In the genomic region with DNA sequence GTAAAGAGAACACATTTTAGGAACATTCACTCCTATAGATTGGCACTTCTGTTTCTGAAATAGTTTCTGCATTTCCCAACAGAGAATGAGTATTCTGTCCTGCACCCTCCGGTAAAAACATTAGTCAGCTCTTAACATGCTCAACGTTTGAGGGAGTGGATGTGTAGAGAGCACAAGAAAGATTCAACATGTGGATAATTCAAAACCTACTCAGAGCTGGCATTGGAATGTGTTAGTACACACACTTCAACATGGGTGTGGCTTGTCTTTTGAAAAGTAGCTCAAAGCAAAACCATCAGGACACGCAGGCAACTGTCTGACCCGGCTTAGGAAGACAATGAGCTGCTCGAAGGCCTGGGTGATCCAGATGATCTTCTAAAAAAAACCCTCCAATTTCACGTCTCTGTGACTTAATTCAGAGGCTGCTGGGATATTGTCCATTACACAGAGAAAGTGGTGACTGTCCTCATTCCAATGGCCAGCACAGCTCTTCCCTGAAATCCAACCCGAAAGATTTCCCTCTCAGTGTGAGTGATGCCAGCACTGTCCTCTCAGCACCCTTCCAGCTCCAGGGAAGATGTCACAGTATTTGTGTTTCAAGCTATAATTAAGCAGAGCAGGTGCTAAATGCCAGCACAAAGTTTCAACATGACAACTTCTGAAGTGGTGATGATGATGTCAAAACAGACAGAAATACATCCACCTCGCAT, we compare ENCODE assay signal across 1 cellular context.
TF ChIP-seq lines count a peak whose summit lies in the region.

No MANE protein-coding gene starts in this region.

TF ChIP-seq in SK-N-SH, 30 proteins besides CTCF, POLR2A, EP300 and RAD21 (continued from another document):
- TF ChIP-seq TAF1 (IDR thresholded peaks at IDR 0.05; ENCODE audit: borderline replicate concordance, low read depth, low read length) (no peak), FOXM1 (IDR thresholded peaks at IDR 0.05; ENCODE audit: low read depth) (no peak), JUND (IDR thresholded peaks at IDR 0.05) (no peak)
